Comparison of ENCODE assay signal across 11 cellular contexts in the genomic region with DNA sequence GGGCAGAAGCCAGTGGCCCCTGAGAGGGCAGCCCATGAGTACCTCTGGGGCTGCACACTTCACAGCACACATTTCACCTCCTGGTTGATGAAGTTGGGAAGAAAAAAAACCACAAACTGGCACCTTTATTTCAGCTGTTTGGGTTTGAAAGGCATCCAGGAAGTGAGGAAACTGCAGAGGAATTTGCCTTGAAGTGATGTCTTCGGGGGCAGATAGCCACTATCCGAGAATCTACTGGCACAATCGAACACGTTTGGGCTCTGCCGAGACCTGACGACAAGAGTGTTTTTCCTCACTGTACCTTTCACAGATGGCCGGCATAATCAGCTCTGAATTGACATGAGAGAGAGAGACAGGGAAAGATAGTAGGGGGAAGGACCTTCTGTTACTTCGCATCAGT. TPM values are rescaled to one million over a fixed set of nuclear protein-coding genes. Genes with fewer than 3 reads are reported as not detected.
A peak's percentile ranks its signal among the peaks of the same experiment; 100 is the strongest.
DNase-seq lines count a peak whose midpoint lies in the region; ATAC-seq and TF ChIP-seq lines count a peak whose summit lies in the region.
"Had no signal": no experiment of that assay in that cellular context is flagged by ENCODE, and none has a peak within 500 bp of the region (broad histone marks: within the 10 kb centered on the region; RNA-seq: fewer than 3 reads in every experiment).

No MANE protein-coding gene starts in this region.

- H3K9me3 Mint-ChIP-seq in CD8-positive, alpha-beta T cell, result no peaks in the 10 kb centered on the region
- no peaks in the 10 kb centered on the region for H3K9me3 Mint-ChIP-seq in CD14-positive monocyte

- peaks cover 4% of the 10 kb centered on the region for H3K4me1 ChIP-seq in CD8-positive, alpha-beta T cell (ENCODE audit: insufficient read depth, low read length)
- H3K4me1 ChIP-seq in neutrophil (ENCODE audit: control insufficient read depth in 1 of 2, insufficient read depth in 1 of 2, low read depth in 1 of 2, low read length in 1 of 2), result peaks cover 44 to 48% of the 10 kb centered on the region in 2 experiments

- H3K4me3 ChIP-seq in CD8-positive, alpha-beta T cell (ENCODE audit: low read depth, low read length), result no peak overlapping the region
- H3K4me3 ChIP-seq in MG63, result no peak overlapping the region
- no peak overlapping the region for H3K4me3 ChIP-seq in dorsolateral prefrontal cortex
- no peak overlapping the region for H3K4me3 ChIP-seq in neutrophil (ENCODE audit: low read depth in 1 of 2, low read length in 1 of 2)

- TF ChIP-seq CTCF in CD8-positive, alpha-beta T cell (IDR thresholded peaks at IDR 0.05), result no peak
- no peak for TF ChIP-seq CTCF in dorsolateral prefrontal cortex (IDR thresholded peaks at IDR 0.05 in 54 of 56, conservative IDR thresholded peaks at IDR 0.05 in 2 of 56; ENCODE audit: low read depth in 1 of 56, partially characterized antibody in 56 of 56)
- TF ChIP-seq CTCF in neutrophil (IDR thresholded peaks at IDR 0.05), result no peak
- no peak for TF ChIP-seq CTCF in CD14-positive monocyte (IDR thresholded peaks at IDR 0.05)

- no peak for DNase-seq in CD8-positive, alpha-beta T cell
- peak; percentile 30 for DNase-seq in MG63
- DNase-seq in dorsolateral prefrontal cortex, result no peak
- DNase-seq in CD14-positive monocyte (ENCODE audit: low spot score), result no peak
- DNase-seq in GDM1 (lab: John Stamatoyannopoulos, UW), result no peak
- DNase-seq: DMS153, T-helper 2 cell had no signal

- no peaks in the 10 kb centered on the region for H3K36me3 ChIP-seq in CD8-positive, alpha-beta T cell (ENCODE audit: insufficient read depth, low read length)
- no peaks in the 10 kb centered on the region for H3K36me3 ChIP-seq in MG63
- H3K36me3 ChIP-seq in neutrophil, result no peaks in the 10 kb centered on the region

- H3K27me3 Mint-ChIP-seq in CD8-positive, alpha-beta T cell (ENCODE audit: low read depth), result no peaks in the 10 kb centered on the region
- peaks cover 0 to 2% (median 1%) of the 10 kb centered on the region in 3 donors for H3K27me3 Mint-ChIP-seq in CD14-positive monocyte (ENCODE audit: low read depth in 3 of 3)
- H3K27me3 Mint-ChIP-seq: activated naive CD8-positive, alpha-beta T cell had no signal

- peaks cover 24% of the 10 kb centered on the region for H3K4me1 Mint-ChIP-seq in CD8-positive, alpha-beta T cell (ENCODE audit: low read depth)
- H3K4me1 Mint-ChIP-seq in CD14-positive monocyte, result peaks cover 35% of the 10 kb centered on the region

- no peak for ATAC-seq in CD8-positive, alpha-beta T cell
- ATAC-seq in HG03457 (IDR thresholded peaks at IDR 0.05; ENCODE audit: unreplicated experiment), result no peak
- ATAC-seq in HG03378 (IDR thresholded peaks at IDR 0.05; ENCODE audit: unreplicated experiment), result no peak

- CTCF ChIA-PET in CD8-positive, alpha-beta T cell (lab: Charles Lee), result interaction anchor here (1.1 kb wide), 1 partner anchor 63 kb away, joined by 3 read pairs; no protein-coding TSS in a partner anchor

- H3K27ac ChIP-seq in CD8-positive, alpha-beta T cell (ENCODE audit: low read depth, low read length), result no peak overlapping the region
- H3K27ac ChIP-seq in dorsolateral prefrontal cortex (peak overlapping the region in 44 of 59 donors; percentile 2 to 88 (median 70)), neutrophil (peak overlapping the region; percentile 66)

- intact Hi-C loops in CD8-positive, alpha-beta T cell (cut with DNase I, micrococcal nuclease), result no loop called here
- intact Hi-C loops in dorsolateral prefrontal cortex (cut with DNase I) (no loop called here), CD14-positive monocyte (cut with micrococcal nuclease) (no loop called here)

- H3K27ac Mint-ChIP-seq in CD8-positive, alpha-beta T cell, result peak overlapping the region; percentile 12
- no peak overlapping the region for H3K27ac Mint-ChIP-seq in CD14-positive monocyte
- H3K27ac Mint-ChIP-seq: activated naive CD8-positive, alpha-beta T cell had no signal

- no peaks in the 10 kb centered on the region for H3K27me3 ChIP-seq in CD8-positive, alpha-beta T cell (ENCODE audit: insufficient read depth, low read length)
- H3K27me3 ChIP-seq in MG63 (no peaks in the 10 kb centered on the region), dorsolateral prefrontal cortex (no peaks in the 10 kb centered on the region), neutrophil (no peaks in the 10 kb centered on the region)

- no peak overlapping the region for H3K4me3 Mint-ChIP-seq in CD8-positive, alpha-beta T cell
- no peak overlapping the region for H3K4me3 Mint-ChIP-seq in CD14-positive monocyte
- H3K4me3 Mint-ChIP-seq: activated naive CD8-positive, alpha-beta T cell had no signal

- peaks cover 13% of the 10 kb centered on the region for H3K36me3 Mint-ChIP-seq in CD8-positive, alpha-beta T cell
- H3K36me3 Mint-ChIP-seq in CD14-positive monocyte, result no peaks in the 10 kb centered on the region

- POLR2A ChIA-PET in CD8-positive, alpha-beta T cell (lab: Charles Lee), result no interaction called here

- H3K9me3 ChIP-seq in CD8-positive, alpha-beta T cell (ENCODE audit: low read length), result no peaks in the 10 kb centered on the region
- H3K9me3 ChIP-seq in MG63 (no peaks in the 10 kb centered on the region), neutrophil (no peaks in the 10 kb centered on the region)

RNA-seq across cellular contexts. Expression of gene LRIG1, which starts 59.7 kb away (rescaled TPM):
- 10 to 100 TPM; 38.2 to 39.4 TPM for total RNA-seq in CD8-positive, alpha-beta T cell
- 8.4 and 9.3 TPM in 2 replicates for total RNA-seq in MG63 (2014; rRNA removed; shearing (Covaris generic); ENCODE audit: low replicate concordance)
- total RNA-seq in dorsolateral prefrontal cortex, result 100 to 1,000 TPM in 86 of 120 experiments, 10 to 100 TPM in 34; 65.6 to 291 (median 118) TPM
- polyA plus RNA-seq in CD14-positive monocyte, result 1 to 10 TPM in 1 of 2 donors, under 1 TPM in 1; 0.82 to 1.0 TPM
